1 cellular context compared by ENCODE assay signal in genomic region chr14:92105845-92106094, GRCh38.
TF ChIP-seq lines count a peak whose summit lies in the region.

No MANE protein-coding gene starts in this region.

TF ChIP-seq in IMR-90, 13 proteins besides CTCF, POLR2A, EP300 and RAD21 (continued from another document):
- TF ChIP-seq USF2 (IDR thresholded peaks at IDR 0.05; ENCODE audit: low read depth, low read length) (no peak), MAFK (IDR thresholded peaks at IDR 0.05; ENCODE audit: low read depth, low read length) (no peak), CHD1 (IDR thresholded peaks at IDR 0.05; ENCODE audit: low read depth, low read length) (no peak), FOS (IDR thresholded peaks at IDR 0.05; ENCODE audit: low read depth, low read length) (no peak), ELK1 (IDR thresholded peaks at IDR 0.05; ENCODE audit: borderline replicate concordance, low read depth, low read length) (no peak), NFE2L2 (IDR thresholded peaks at IDR 0.05; ENCODE audit: low read depth, low read length) (no peak), RFX5 (IDR thresholded peaks at IDR 0.05; ENCODE audit: low read depth, low read length) (no peak)
